Comparison of ENCODE assay signal across 13 cellular contexts in the genomic region with DNA sequence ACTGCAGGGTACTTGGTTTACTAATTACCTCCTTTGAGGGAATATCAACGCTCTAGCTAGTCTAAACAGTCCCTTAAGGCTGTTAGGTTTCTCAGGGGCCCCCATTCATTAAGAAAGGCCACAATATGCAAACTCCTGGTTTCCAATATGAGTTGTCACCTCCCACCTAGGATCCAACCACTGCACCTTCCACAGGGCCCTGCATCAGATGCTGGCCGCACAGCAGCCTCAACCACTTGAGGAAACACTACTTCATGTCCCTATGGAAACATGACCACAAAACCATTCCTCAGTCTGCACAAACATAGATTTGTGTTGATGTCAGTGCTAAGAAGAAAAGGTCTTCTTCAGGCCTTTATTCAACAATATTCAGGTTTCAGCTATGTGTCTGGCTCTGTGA. TPM values are rescaled to one million over a fixed set of nuclear protein-coding genes. Genes with fewer than 3 reads are reported as not detected.
DNase-seq lines count a peak whose midpoint lies in the region; ATAC-seq and TF ChIP-seq lines count a peak whose summit lies in the region.
"Had no signal": no experiment of that assay in that cellular context is flagged by ENCODE, and none has a peak within 500 bp of the region (broad histone marks: within the 10 kb centered on the region; RNA-seq: fewer than 3 reads in every experiment).

No MANE protein-coding gene starts in this region.

- no peaks in the 10 kb centered on the region for H3K79me2 ChIP-seq in OCI-LY7 (ENCODE audit: insufficient read depth, low read depth, low read length)

- POLR2A ChIA-PET in OCI-LY7 (lab: Charles Lee), result interaction anchor here (0.6 to 0.7 kb wide), 3 partner anchors 235 to 384 kb away, joined by 3 read pairs; no protein-coding TSS in a partner anchor

- no peak overlapping the region for H3K27ac ChIP-seq in OCI-LY7 (ENCODE audit: low read depth, low read length, poor library complexity, severe bottlenecking)
- H3K27ac ChIP-seq: BLaER1 treated with 17β-estradiol and CSF1 and Interleukin-3, amounts not matched to agents 10 nM and 100 nM had no signal

- no peak overlapping the region for H3K4me3 ChIP-seq in astrocyte of the spinal cord (ENCODE audit: low read depth, low read length)
- no peak overlapping the region for H3K4me3 ChIP-seq in OCI-LY7 (ENCODE audit: low read depth, low read length, poor library complexity, severe bottlenecking)
- H3K4me3 ChIP-seq: BLaER1 treated with 17β-estradiol and CSF1 and Interleukin-3, amounts not matched to agents 10 nM and 100 nM had no signal

- CTCF ChIA-PET in OCI-LY7 (lab: Charles Lee; ENCODE audit: unreplicated experiment), result no interaction called here

- no TSS peak for BruUV-seq in OCI-LY7 (replicated peaks; lab: Mats Ljungman, UMichigan)

- DNase-seq in stimulated activated CD4-positive, alpha-beta T cell treated with anti-CD3 and anti-CD28 coated beads, Interleukin-15, amount 100 ng/mL, for 24 hours, result peak; percentile 65
- DNase-seq in stimulated activated CD4-positive, alpha-beta T cell treated with anti-CD3 and anti-CD28 coated beads, Interleukin-12 subunit alpha, Interleukin-12 subunit beta, amount 100 ng/mL, for 4 hours, result no peak
- DNase-seq in astrocyte of the spinal cord (ENCODE audit: low read depth, low spot score) (peak; percentile 58), inferior parietal cortex (ENCODE audit: extremely low spot score) (no peak), OCI-LY7 (ENCODE audit: low spot score) (no peak), UCSD-AML1 (lab: John Stamatoyannopoulos, UW; ENCODE audit: unreplicated experiment) (no peak)
- DNase-seq in stimulated activated naive CD8-positive, alpha-beta T cell treated with anti-CD3 and anti-CD28 coated beads, Interleukin-15, amount 100 ng/mL, for 72 hours, result peak in 1 of 2 donors; percentile 74
- DNase-seq: effector memory CD4-positive, alpha-beta T cell; glutamatergic neuron; NCI-H1436 treated with DMSO at 0.1 percent for 48 hours; OCI-M1 had no signal

- no peak for TF ChIP-seq CTCF in astrocyte of the spinal cord (IDR thresholded peaks at IDR 0.05; ENCODE audit: low read depth, low read length)
- TF ChIP-seq CTCF in OCI-LY7 (conservative IDR thresholded peaks at IDR 0.05; ENCODE audit: low read length), result no peak

- H3K9me3 Mint-ChIP-seq in stimulated activated naive CD8-positive, alpha-beta T cell treated with anti-CD3 and anti-CD28 coated beads, Interleukin-15, amount 100 ng/mL, for 72 hours, result no peaks in the 10 kb centered on the region

- H2AFZ ChIP-seq in OCI-LY7 (ENCODE audit: low read length), result no peak overlapping the region

- peak; percentile 57 for ATAC-seq in HG03442 (IDR thresholded peaks at IDR 0.05; ENCODE audit: unreplicated experiment)
- peak; percentile 77 for ATAC-seq in stimulated activated naive CD8-positive, alpha-beta T cell treated with anti-CD3 and anti-CD28 coated beads, Interleukin-15, amount 100 ng/mL, for 72 hours

- H3K9me2 ChIP-seq in OCI-LY7 (ENCODE audit: insufficient read depth, low read length), result no peaks in the 10 kb centered on the region

- intact Hi-C loops in OCI-LY7 (cut with micrococcal nuclease; ENCODE audit: unreplicated experiment), result no loop called here

- in situ Hi-C loops in astrocyte of the spinal cord (cut with HindIII; ENCODE audit: low sequenced_read_pairs), result no loop called here

- H3K4me1 Mint-ChIP-seq in stimulated activated naive CD8-positive, alpha-beta T cell treated with anti-CD3 and anti-CD28 coated beads, Interleukin-15, amount 100 ng/mL, for 72 hours, result peaks cover 88% of the 10 kb centered on the region

- H3K4me3 Mint-ChIP-seq in stimulated activated naive CD8-positive, alpha-beta T cell treated with anti-CD3 and anti-CD28 coated beads, Interleukin-15, amount 100 ng/mL, for 72 hours, result peak overlapping the region; percentile 44 to 61

- no peaks in the 10 kb centered on the region for H3K27me3 Mint-ChIP-seq in stimulated activated naive CD8-positive, alpha-beta T cell treated with anti-CD3 and anti-CD28 coated beads, Interleukin-15, amount 100 ng/mL, for 72 hours

- H3K9me3 ChIP-seq in OCI-LY7 (ENCODE audit: low read length), result no peaks in the 10 kb centered on the region
- H3K9me3 ChIP-seq: BLaER1 treated with 17β-estradiol and CSF1 and Interleukin-3, amounts not matched to agents 10 nM and 100 nM had no signal

- H4K20me1 ChIP-seq in OCI-LY7 (ENCODE audit: insufficient read depth, low read length), result no peaks in the 10 kb centered on the region
- H4K20me1 ChIP-seq: BLaER1 treated with 17β-estradiol and CSF1 and Interleukin-3, amounts not matched to agents 10 nM and 100 nM had no signal

- H3K27ac Mint-ChIP-seq in stimulated activated naive CD8-positive, alpha-beta T cell treated with anti-CD3 and anti-CD28 coated beads, Interleukin-15, amount 100 ng/mL, for 72 hours, result peak overlapping the region; percentile 78 to 83

- no peak overlapping the region for H3K4me2 ChIP-seq in OCI-LY7 (ENCODE audit: low read length)
- H3K4me2 ChIP-seq: BLaER1 treated with 17β-estradiol and CSF1 and Interleukin-3, amounts not matched to agents 10 nM and 100 nM had no signal

- no peaks in the 10 kb centered on the region for H3K4me1 ChIP-seq in OCI-LY7 (ENCODE audit: insufficient read depth, low read length, poor library complexity, severe bottlenecking)

- no peaks in the 10 kb centered on the region for H3K36me3 ChIP-seq in OCI-LY7 (ENCODE audit: insufficient read depth, low read length)
- H3K36me3 ChIP-seq: BLaER1 treated with 17β-estradiol and CSF1 and Interleukin-3, amounts not matched to agents 10 nM and 100 nM had no signal

RNA-seq across cellular contexts. Expression of a gene that starts 40.9 kb away (rescaled TPM):
- total RNA-seq in OCI-LY7 (2014; rRNA removed; shearing (Covaris generic)), result not detected in 2 replicates
- total RNA-seq in OCI-LY7 (2022), result not detected in 2 replicates

Comparison
In these comparisons a context has a peak if more than half of its experiments do, and no peak if none do; other contexts are left out.
1. DNase-seq: peak in stimulated activated CD4-positive, alpha-beta T cell treated with anti-CD3 and anti-CD28 coated beads, Interleukin-15, amount 100 ng/mL, for 24 hours (single experiment) and astrocyte of the spinal cord (single experiment); none in stimulated activated CD4-positive, alpha-beta T cell treated with anti-CD3 and anti-CD28 coated beads, Interleukin-12 subunit alpha, Interleukin-12 subunit beta, amount 100 ng/mL, for 4 hours (single experiment), inferior parietal cortex (single experiment), OCI-LY7 (single experiment) and UCSD-AML1 (single experiment).